In the genomic region with DNA sequence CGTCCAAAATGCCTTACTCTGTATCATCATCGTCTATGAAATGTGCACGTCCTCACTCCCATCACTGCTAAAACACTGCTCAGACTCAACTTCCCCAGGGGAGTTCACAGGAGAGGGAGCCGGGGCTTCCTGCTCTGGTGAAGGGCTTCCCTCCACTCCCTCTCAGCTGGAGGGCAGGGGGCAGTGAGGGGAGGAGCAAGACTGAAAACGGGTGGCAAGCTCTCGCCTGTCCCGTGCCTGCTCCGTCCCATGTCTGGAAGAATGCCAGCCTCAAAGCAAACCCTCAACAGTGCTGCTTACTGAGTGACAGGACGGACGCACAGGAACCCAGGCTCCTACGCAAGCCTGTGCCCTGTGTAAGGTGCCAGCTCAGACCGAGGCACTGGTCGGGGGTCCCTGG, we compare ENCODE assay signal across 9 cellular contexts. TPM values are rescaled to one million over a fixed set of nuclear protein-coding genes. Genes with fewer than 3 reads are reported as not detected.
A peak's percentile ranks its signal among the peaks of the same experiment; 100 is the strongest.
DNase-seq lines count a peak whose midpoint lies in the region; ATAC-seq and TF ChIP-seq lines count a peak whose summit lies in the region.
"Had no signal": no experiment of that assay in that cellular context is flagged by ENCODE, and none has a peak within 500 bp of the region (broad histone marks: within the 10 kb centered on the region; RNA-seq: fewer than 3 reads in every experiment).

No MANE protein-coding gene starts in this region.

- no peaks in the 10 kb centered on the region for H3K27me3 ChIP-seq in neutrophil
- no peaks in the 10 kb centered on the region for H3K27me3 ChIP-seq in WERI-Rb-1 (ENCODE audit: insufficient read depth, low read depth, severe bottlenecking)

- peak overlapping the region; percentile 20 to 90 for H3K27ac Mint-ChIP-seq in effector memory CD8-positive, alpha-beta T cell

- H3K36me3 Mint-ChIP-seq in effector memory CD8-positive, alpha-beta T cell (ENCODE audit: insufficient read depth): peaks cover 2% of the 10 kb centered on the region

- peak overlapping the region; percentile 69 for H3K27ac ChIP-seq in neutrophil
- no peak overlapping the region for H3K27ac ChIP-seq in WERI-Rb-1

- ATAC-seq in HG03354 (IDR thresholded peaks at IDR 0.05; ENCODE audit: poor library complexity, severe bottlenecking, unreplicated experiment): peak; percentile 19
- ATAC-seq in effector memory CD8-positive, alpha-beta T cell (replicated peaks): peak; percentile 35
- ATAC-seq: HCT116 had no signal

- no peaks in the 10 kb centered on the region for H3K27me3 Mint-ChIP-seq in effector memory CD8-positive, alpha-beta T cell

- peaks cover 16 to 18% of the 10 kb centered on the region in 2 experiments for H3K4me1 ChIP-seq in neutrophil (ENCODE audit: control insufficient read depth in 1 of 2, insufficient read depth in 1 of 2, low read depth in 1 of 2, low read length in 1 of 2)

- H3K4me3 ChIP-seq in neutrophil (ENCODE audit: low read depth in 1 of 2, low read length in 1 of 2) (peak overlapping the region; percentile 64 to 69), WERI-Rb-1 (ENCODE audit: low read depth, low read length) (no peak overlapping the region)

- DNase-seq in GF-D8 (lab: John Stamatoyannopoulos, UW): peak; percentile 45
- no peak for DNase-seq in effector memory CD8-positive, alpha-beta T cell
- DNase-seq in cerebellum (ENCODE audit: low spot score): no peak
- DNase-seq in NCI-H510A treated with DMSO at 0.1 percent for 48 hours (lab: John Stamatoyannopoulos, UW): no peak
- DNase-seq in WERI-Rb-1: no peak
- DNase-seq in stimulated activated CD8-positive, alpha-beta memory T cell treated with anti-CD3 and anti-CD28 coated beads, Interleukin-4, amount 100 ng/mL, for 48 hours: no peak

- no peaks in the 10 kb centered on the region for H3K9me3 Mint-ChIP-seq in effector memory CD8-positive, alpha-beta T cell

- peaks cover 24 to 33% of the 10 kb centered on the region in 2 donors for H3K4me1 Mint-ChIP-seq in effector memory CD8-positive, alpha-beta T cell (ENCODE audit: low read depth in 2 of 2)

- H3K9me3 ChIP-seq in neutrophil: no peaks in the 10 kb centered on the region
- H3K9me3 ChIP-seq in WERI-Rb-1 (ENCODE audit: severe bottlenecking): no peaks in the 10 kb centered on the region

- TF ChIP-seq CTCF in neutrophil (IDR thresholded peaks at IDR 0.05): no peak
- no peak for TF ChIP-seq CTCF in WERI-Rb-1 (IDR thresholded peaks at IDR 0.05; ENCODE audit: low read depth, low read length)

- H3K36me3 ChIP-seq in neutrophil: no peaks in the 10 kb centered on the region
- no peaks in the 10 kb centered on the region for H3K36me3 ChIP-seq in WERI-Rb-1

- H3K4me3 Mint-ChIP-seq in effector memory CD8-positive, alpha-beta T cell: peak overlapping the region; percentile 50 to 68

RNA-seq across cellular contexts. Expression of a gene that starts 25.1 kb away (rescaled TPM):
- 29.1 TPM for total RNA-seq in cerebellum
